Comparison of ENCODE assay signal across 1 cellular context in the genomic region with DNA sequence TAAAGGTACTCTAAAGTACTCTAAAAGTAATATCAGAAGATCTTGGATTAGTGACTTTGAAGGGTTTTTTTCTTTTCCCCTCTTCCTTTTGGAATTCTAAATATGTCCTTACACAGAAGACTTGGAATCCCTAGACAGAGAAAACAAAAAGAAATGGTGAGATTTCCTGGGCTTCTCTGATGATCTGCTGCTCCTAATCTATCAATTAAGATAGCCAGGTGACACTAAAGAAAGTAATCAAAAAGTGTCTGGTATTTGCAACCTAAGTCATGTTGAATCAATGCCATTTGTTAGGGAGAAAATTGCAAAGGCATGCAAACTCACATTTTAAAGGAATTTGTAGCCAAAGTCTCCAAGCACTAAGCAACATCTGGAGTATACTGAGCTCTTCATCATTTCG.
TF ChIP-seq lines count a peak whose summit lies in the region.

No MANE protein-coding gene starts in this region.

TF ChIP-seq in HCT116, 20 proteins besides CTCF, POLR2A, EP300 and RAD21 (continued from another document):
- TF ChIP-seq, protein P1, sequence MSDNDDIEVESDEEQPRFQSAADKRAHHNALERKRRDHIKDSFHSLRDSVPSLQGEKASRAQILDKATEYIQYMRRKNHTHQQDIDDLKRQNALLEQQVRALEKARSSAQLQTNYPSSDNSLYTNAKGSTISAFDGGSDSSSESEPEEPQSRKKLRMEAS (IDR thresholded peaks at IDR 0.05) = no peak
- TF ChIP-seq EZH2 (IDR thresholded peaks at IDR 0.05) = no peak
- no peak for TF ChIP-seq TCF7L2 (IDR thresholded peaks at IDR 0.05; ENCODE audit: borderline replicate concordance, extremely low read depth, insufficient read depth, insufficient read length)
- TF ChIP-seq, protein P2, sequence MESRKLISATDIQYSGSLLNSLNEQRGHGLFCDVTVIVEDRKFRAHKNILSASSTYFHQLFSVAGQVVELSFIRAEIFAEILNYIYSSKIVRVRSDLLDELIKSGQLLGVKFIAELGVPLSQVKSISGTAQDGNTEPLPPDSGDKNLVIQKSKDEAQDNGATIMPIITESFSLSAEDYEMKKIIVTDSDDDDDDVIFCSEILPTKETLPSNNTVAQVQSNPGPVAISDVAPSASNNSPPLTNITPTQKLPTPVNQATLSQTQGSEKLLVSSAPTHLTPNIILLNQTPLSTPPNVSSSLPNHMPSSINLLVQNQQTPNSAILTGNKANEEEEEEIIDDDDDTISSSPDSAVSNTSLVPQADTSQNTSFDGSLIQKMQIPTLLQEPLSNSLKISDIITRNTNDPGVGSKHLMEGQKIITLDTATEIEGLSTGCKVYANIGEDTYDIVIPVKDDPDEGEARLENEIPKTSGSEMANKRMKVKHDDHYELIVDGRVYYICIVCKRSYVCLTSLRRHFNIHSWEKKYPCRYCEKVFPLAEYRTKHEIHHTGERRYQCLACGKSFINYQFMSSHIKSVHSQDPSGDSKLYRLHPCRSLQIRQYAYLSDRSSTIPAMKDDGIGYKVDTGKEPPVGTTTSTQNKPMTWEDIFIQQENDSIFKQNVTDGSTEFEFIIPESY (IDR thresholded peaks at IDR 0.05; ENCODE audit: extremely low read depth, insufficient replicate concordance, low read length) = no peak
- TF ChIP-seq ZFX (IDR thresholded peaks at IDR 0.05) = no peak
- TF ChIP-seq CBX3 (IDR thresholded peaks at IDR 0.05; ENCODE audit: low read depth) = no peak
- TF ChIP-seq, protein P3, sequence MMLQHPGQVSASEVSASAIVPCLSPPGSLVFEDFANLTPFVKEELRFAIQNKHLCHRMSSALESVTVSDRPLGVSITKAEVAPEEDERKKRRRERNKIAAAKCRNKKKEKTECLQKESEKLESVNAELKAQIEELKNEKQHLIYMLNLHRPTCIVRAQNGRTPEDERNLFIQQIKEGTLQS (IDR thresholded peaks at IDR 0.05) = no peak
- TF ChIP-seq CEBPB (IDR thresholded peaks at IDR 0.05; ENCODE audit: low read depth) = no peak
- TF ChIP-seq, protein P4, sequence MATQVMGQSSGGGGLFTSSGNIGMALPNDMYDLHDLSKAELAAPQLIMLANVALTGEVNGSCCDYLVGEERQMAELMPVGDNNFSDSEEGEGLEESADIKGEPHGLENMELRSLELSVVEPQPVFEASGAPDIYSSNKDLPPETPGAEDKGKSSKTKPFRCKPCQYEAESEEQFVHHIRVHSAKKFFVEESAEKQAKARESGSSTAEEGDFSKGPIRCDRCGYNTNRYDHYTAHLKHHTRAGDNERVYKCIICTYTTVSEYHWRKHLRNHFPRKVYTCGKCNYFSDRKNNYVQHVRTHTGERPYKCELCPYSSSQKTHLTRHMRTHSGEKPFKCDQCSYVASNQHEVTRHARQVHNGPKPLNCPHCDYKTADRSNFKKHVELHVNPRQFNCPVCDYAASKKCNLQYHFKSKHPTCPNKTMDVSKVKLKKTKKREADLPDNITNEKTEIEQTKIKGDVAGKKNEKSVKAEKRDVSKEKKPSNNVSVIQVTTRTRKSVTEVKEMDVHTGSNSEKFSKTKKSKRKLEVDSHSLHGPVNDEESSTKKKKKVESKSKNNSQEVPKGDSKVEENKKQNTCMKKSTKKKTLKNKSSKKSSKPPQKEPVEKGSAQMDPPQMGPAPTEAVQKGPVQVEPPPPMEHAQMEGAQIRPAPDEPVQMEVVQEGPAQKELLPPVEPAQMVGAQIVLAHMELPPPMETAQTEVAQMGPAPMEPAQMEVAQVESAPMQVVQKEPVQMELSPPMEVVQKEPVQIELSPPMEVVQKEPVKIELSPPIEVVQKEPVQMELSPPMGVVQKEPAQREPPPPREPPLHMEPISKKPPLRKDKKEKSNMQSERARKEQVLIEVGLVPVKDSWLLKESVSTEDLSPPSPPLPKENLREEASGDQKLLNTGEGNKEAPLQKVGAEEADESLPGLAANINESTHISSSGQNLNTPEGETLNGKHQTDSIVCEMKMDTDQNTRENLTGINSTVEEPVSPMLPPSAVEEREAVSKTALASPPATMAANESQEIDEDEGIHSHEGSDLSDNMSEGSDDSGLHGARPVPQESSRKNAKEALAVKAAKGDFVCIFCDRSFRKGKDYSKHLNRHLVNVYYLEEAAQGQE (IDR thresholded peaks at IDR 0.05; ENCODE audit: low read depth) = no peak
